In genomic region chr1:209577346-209577745, GRCh38 we compare ENCODE assay signal across 2 cellular contexts.
TF ChIP-seq lines count a peak whose summit lies in the region.

No MANE protein-coding gene starts in this region.

TF ChIP-seq in liver, 16 proteins besides CTCF, POLR2A, EP300 and RAD21:
- TF ChIP-seq NR2F2 (IDR thresholded peaks at IDR 0.05) (peak; percentile 84), MAX (IDR thresholded peaks at IDR 0.05) (no peak), SP1 (IDR thresholded peaks at IDR 0.05) (no peak)

TF ChIP-seq in HepG2, 621 proteins besides CTCF, POLR2A, EP300 and RAD21:
- TF ChIP-seq, protein P1, sequence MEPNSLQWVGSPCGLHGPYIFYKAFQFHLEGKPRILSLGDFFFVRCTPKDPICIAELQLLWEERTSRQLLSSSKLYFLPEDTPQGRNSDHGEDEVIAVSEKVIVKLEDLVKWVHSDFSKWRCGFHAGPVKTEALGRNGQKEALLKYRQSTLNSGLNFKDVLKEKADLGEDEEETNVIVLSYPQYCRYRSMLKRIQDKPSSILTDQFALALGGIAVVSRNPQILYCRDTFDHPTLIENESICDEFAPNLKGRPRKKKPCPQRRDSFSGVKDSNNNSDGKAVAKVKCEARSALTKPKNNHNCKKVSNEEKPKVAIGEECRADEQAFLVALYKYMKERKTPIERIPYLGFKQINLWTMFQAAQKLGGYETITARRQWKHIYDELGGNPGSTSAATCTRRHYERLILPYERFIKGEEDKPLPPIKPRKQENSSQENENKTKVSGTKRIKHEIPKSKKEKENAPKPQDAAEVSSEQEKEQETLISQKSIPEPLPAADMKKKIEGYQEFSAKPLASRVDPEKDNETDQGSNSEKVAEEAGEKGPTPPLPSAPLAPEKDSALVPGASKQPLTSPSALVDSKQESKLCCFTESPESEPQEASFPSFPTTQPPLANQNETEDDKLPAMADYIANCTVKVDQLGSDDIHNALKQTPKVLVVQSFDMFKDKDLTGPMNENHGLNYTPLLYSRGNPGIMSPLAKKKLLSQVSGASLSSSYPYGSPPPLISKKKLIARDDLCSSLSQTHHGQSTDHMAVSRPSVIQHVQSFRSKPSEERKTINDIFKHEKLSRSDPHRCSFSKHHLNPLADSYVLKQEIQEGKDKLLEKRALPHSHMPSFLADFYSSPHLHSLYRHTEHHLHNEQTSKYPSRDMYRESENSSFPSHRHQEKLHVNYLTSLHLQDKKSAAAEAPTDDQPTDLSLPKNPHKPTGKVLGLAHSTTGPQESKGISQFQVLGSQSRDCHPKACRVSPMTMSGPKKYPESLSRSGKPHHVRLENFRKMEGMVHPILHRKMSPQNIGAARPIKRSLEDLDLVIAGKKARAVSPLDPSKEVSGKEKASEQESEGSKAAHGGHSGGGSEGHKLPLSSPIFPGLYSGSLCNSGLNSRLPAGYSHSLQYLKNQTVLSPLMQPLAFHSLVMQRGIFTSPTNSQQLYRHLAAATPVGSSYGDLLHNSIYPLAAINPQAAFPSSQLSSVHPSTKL (CRISPR knock-in tag; IDR thresholded peaks at IDR 0.05): no peak
- TF ChIP-seq ZNF33A (CRISPR knock-in tag; IDR thresholded peaks at IDR 0.05; ENCODE audit: borderline replicate concordance): no peak
- TF ChIP-seq PRMT3 (CRISPR knock-in tag; IDR thresholded peaks at IDR 0.05; ENCODE audit: borderline replicate concordance, low read depth): no peak
- TF ChIP-seq TGIF2 (CRISPR knock-in tag; IDR thresholded peaks at IDR 0.05): no peak
- TF ChIP-seq MAFK (conservative IDR thresholded peaks at IDR 0.05 in 1 of 2, IDR thresholded peaks at IDR 0.05 in 1 of 2; ENCODE audit: low read length in 2 of 2): no peak
- no peak for TF ChIP-seq ZNF234 (CRISPR knock-in tag; conservative IDR thresholded peaks at IDR 0.05)
- no peak for TF ChIP-seq CHD4 (IDR thresholded peaks at IDR 0.05; ENCODE audit: borderline replicate concordance, low read length)
- no peak for TF ChIP-seq ZNF775 (CRISPR knock-in tag; IDR thresholded peaks at IDR 0.05; ENCODE audit: borderline replicate concordance)
- no peak for TF ChIP-seq ZMAT5 (CRISPR knock-in tag; IDR thresholded peaks at IDR 0.05; ENCODE audit: borderline replicate concordance, low read depth)
- no peak for TF ChIP-seq ZNF790 (CRISPR knock-in tag; IDR thresholded peaks at IDR 0.05; ENCODE audit: borderline replicate concordance)
- no peak for TF ChIP-seq ZNF263 (CRISPR knock-in tag; IDR thresholded peaks at IDR 0.05)
- TF ChIP-seq BHLHE40 (IDR thresholded peaks at IDR 0.05; ENCODE audit: low read length): no peak
